Comparison of ENCODE assay signal across 25 cellular contexts in the genomic region with DNA sequence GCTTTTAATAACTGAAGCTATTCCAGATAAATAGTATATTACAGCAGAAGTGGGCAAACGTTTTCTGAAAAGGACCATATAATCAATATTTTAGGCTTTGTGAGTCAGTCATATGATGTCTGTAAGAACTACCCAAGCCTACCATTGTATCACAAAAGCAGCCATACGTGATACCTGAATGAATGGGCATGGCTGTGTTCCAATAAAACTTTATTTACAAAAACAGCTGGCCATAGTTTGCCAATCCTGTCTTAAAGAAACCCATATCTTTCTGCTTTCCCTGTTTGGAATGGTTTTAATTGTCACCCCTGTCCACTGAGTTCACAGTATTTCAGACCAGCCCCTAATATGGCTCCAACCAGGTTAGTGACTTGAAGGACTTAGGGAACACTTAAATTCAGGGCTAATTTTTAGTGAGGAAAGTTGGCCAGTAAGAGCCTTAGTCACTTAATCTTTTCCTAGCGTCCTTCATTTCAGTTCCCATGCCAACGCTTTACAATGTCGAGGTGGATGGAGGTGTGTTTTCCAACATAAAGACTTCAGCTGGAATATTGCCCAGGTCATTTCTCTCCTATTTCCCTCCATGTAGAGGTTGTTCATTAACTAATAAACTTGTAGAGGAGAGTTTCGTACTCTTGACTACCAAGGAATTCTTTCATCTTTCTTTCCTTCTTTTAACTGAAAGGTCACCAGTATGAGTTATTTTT.
A peak's percentile ranks its signal among the peaks of the same experiment; 100 is the strongest.
DNase-seq lines count a peak whose midpoint lies in the region; ATAC-seq and TF ChIP-seq lines count a peak whose summit lies in the region.
"Had no signal": no experiment of that assay in that cellular context is flagged by ENCODE, and none has a peak within 500 bp of the region (broad histone marks: within the 10 kb centered on the region; RNA-seq: fewer than 3 reads in every experiment).

No MANE protein-coding gene starts in this region.

- H3K9me3 ChIP-seq in left ventricle myocardium inferior (replicated peaks) (peaks cover 4% of the 10 kb centered on the region), right atrium auricular region (no peaks in the 10 kb centered on the region)
- H3K9me3 ChIP-seq: breast epithelium, heart right ventricle had no signal

- H3K4me1 ChIP-seq in left ventricle myocardium inferior (peaks cover 5% of the 10 kb centered on the region), right atrium auricular region (no peaks in the 10 kb centered on the region)
- H3K4me1 ChIP-seq: breast epithelium, foreskin keratinocyte had no signal

- peak; percentile 92 for ATAC-seq in left colon
- no peak for ATAC-seq in activated naive CD4-positive, alpha-beta T cell treated with anti-CD3 and anti-CD28 coated beads, Interleukin-2, amount 50 U/mL, for 72 hours
- no peak for ATAC-seq in activated T-cell treated with anti-CD3 and anti-CD28 coated beads, Interleukin-2, amount 50 U/mL, for 72 hours (replicated peaks in 1 of 2)
- ATAC-seq: activated CD8-positive, alpha-beta memory T cell treated with anti-CD3 and anti-CD28 coated beads, Interleukin-2, amount 10 ng/mL, durations not matched to agents 7 days and 5 days; foreskin keratinocyte; Right ventricle myocardium inferior had no signal

- H3K4me3 ChIP-seq in left ventricle myocardium inferior (no peak overlapping the region), right atrium auricular region (no peak overlapping the region)
- H3K4me3 ChIP-seq: breast epithelium, GM23248, heart right ventricle had no signal

- no peak overlapping the region for H3K4me3 Mint-ChIP-seq in activated T-cell treated with anti-CD3 and anti-CD28 coated beads, Interleukin-2, amount 50 U/mL, for 72 hours
- H3K4me3 Mint-ChIP-seq: activated CD8-positive, alpha-beta memory T cell treated with anti-CD3 and anti-CD28 coated beads, Interleukin-2, amount 10 ng/mL, durations not matched to agents 7 days and 5 days; activated naive CD4-positive, alpha-beta T cell treated with anti-CD3 and anti-CD28 coated beads for 36 hours had no signal

- H3K27me3 ChIP-seq in left ventricle myocardium inferior (ENCODE audit: low read depth) = no peaks in the 10 kb centered on the region
- H3K27me3 ChIP-seq in right atrium auricular region = no peaks in the 10 kb centered on the region
- H3K27me3 ChIP-seq: breast epithelium, foreskin keratinocyte, heart right ventricle had no signal

- peaks cover 0 to 4% of the 10 kb centered on the region in 2 donors for H3K36me3 Mint-ChIP-seq in activated naive CD4-positive, alpha-beta T cell treated with anti-CD3 and anti-CD28 coated beads, Interleukin-2, amount 50 U/mL, for 72 hours
- no peaks in the 10 kb centered on the region for H3K36me3 Mint-ChIP-seq in activated T-cell treated with anti-CD3 and anti-CD28 coated beads, Interleukin-2, amount 50 U/mL, for 72 hours (ENCODE audit: insufficient read depth in 2 of 2)
- H3K36me3 Mint-ChIP-seq: activated CD8-positive, alpha-beta memory T cell treated with anti-CD3 and anti-CD28 coated beads, Interleukin-2, amount 10 ng/mL, durations not matched to agents 7 days and 5 days had no signal

- H3K27ac ChIP-seq in left ventricle myocardium inferior (replicated peaks) = peak overlapping the region; percentile 25
- no peak overlapping the region for H3K27ac ChIP-seq in right atrium auricular region
- H3K27ac ChIP-seq: breast epithelium, foreskin keratinocyte, GM23248 had no signal

- H3K36me3 ChIP-seq in left ventricle myocardium inferior (no peaks in the 10 kb centered on the region), right atrium auricular region (no peaks in the 10 kb centered on the region)
- H3K36me3 ChIP-seq: breast epithelium, heart right ventricle had no signal

- H3K27me3 Mint-ChIP-seq in activated T-cell treated with anti-CD3 and anti-CD28 coated beads, Interleukin-2, amount 50 U/mL, for 72 hours (ENCODE audit: low read depth) = peaks cover 22% of the 10 kb centered on the region
- H3K27me3 Mint-ChIP-seq: activated CD8-positive, alpha-beta memory T cell treated with anti-CD3 and anti-CD28 coated beads, Interleukin-2, amount 10 ng/mL, durations not matched to agents 7 days and 5 days had no signal

- DNase-seq in left ventricle myocardium inferior = no peak
- no peak for DNase-seq in right atrium auricular region (ENCODE audit: low spot score)
- peak; percentile 76 for DNase-seq in NCI-H69 (lab: John Stamatoyannopoulos, UW)
- peak in 1 of 2 donors; percentile 39 for DNase-seq in left colon
- no peak for DNase-seq in activated naive CD4-positive, alpha-beta T cell treated with anti-CD3 and anti-CD28 coated beads, Interleukin-2, amount 50 U/mL, for 72 hours (ENCODE audit: low spot score in 2 of 2)
- DNase-seq in HPDE6-E6E7 (ENCODE audit: extremely low spot score) = no peak
- no peak for DNase-seq in activated T-cell treated with anti-CD3 and anti-CD28 coated beads, Interleukin-2, amount 50 U/mL, for 72 hours
- DNase-seq: activated CD4-positive, alpha-beta T cell treated with anti-CD3 and anti-CD28 coated beads, Interleukin-2, amount 50 U/mL, for 1 hour; activated CD8-positive, alpha-beta memory T cell treated with anti-CD3 and anti-CD28 coated beads, Interleukin-2, amount 10 ng/mL, durations not matched to agents 7 days and 5 days; activated naive CD4-positive, alpha-beta T cell treated with anti-CD3 and anti-CD28 coated beads for 36 hours; amygdala; C1 segment of cervical spinal cord; effector memory CD4-positive, alpha-beta T cell; foreskin keratinocyte; GF-D8; GM23248; heart right ventricle; mesenchymal stem cell; NCI-H187 treated with DMSO at 0.1 percent for 48 hours; NCI-H82; occipital lobe; retina; T1000 had no signal

- intact Hi-C loops in left ventricle myocardium inferior (cut with micrococcal nuclease) (no loop called here), left colon (cut with DNase I, micrococcal nuclease) (no loop called here)

- no peak overlapping the region for H3K27ac Mint-ChIP-seq in activated naive CD4-positive, alpha-beta T cell treated with anti-CD3 and anti-CD28 coated beads, Interleukin-2, amount 50 U/mL, for 72 hours
- no peak overlapping the region for H3K27ac Mint-ChIP-seq in activated T-cell treated with anti-CD3 and anti-CD28 coated beads, Interleukin-2, amount 50 U/mL, for 72 hours
- H3K27ac Mint-ChIP-seq: activated CD8-positive, alpha-beta memory T cell treated with anti-CD3 and anti-CD28 coated beads, Interleukin-2, amount 10 ng/mL, durations not matched to agents 7 days and 5 days; activated naive CD4-positive, alpha-beta T cell treated with anti-CD3 and anti-CD28 coated beads for 36 hours had no signal

- H3K4me1 Mint-ChIP-seq in activated T-cell treated with anti-CD3 and anti-CD28 coated beads, Interleukin-2, amount 50 U/mL, for 72 hours (ENCODE audit: low read depth) = no peaks in the 10 kb centered on the region
- H3K4me1 Mint-ChIP-seq: activated CD8-positive, alpha-beta memory T cell treated with anti-CD3 and anti-CD28 coated beads, Interleukin-2, amount 10 ng/mL, durations not matched to agents 7 days and 5 days had no signal

- TF ChIP-seq CTCF in left ventricle myocardium inferior (IDR thresholded peaks at IDR 0.05; ENCODE audit: borderline replicate concordance) (no peak), right atrium auricular region (IDR thresholded peaks at IDR 0.05) (no peak)

- no peaks in the 10 kb centered on the region for H3K9me3 Mint-ChIP-seq in activated naive CD4-positive, alpha-beta T cell treated with anti-CD3 and anti-CD28 coated beads, Interleukin-2, amount 50 U/mL, for 72 hours
- H3K9me3 Mint-ChIP-seq in activated T-cell treated with anti-CD3 and anti-CD28 coated beads, Interleukin-2, amount 50 U/mL, for 72 hours = peaks cover 0 to 1% of the 10 kb centered on the region in 2 donors
- H3K9me3 Mint-ChIP-seq: activated naive CD4-positive, alpha-beta T cell treated with anti-CD3 and anti-CD28 coated beads for 36 hours had no signal
